ENCODE assay signal across 26 cellular contexts in the genomic region with DNA sequence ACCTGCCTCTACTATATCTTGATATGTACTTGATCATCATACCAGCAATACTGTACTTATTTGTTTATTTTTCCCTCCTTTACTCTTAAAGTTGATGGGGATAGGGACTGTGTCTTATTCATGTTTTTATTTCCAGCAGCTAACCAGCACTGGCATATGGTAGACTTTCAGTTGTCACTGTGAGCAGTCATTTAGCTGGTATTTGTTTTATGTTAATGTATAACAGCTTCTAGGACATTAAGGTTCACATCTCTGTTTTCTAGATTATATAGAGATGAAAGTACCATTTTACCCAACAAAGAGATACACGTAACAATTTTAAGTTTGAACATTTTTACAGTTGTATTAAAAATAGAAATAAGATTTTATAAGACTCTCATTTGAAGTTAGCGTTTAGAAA.
"Had no signal": no experiment of that assay in that cellular context is flagged by ENCODE, and none has a peak within 500 bp of the region (broad histone marks: within the 10 kb centered on the region; RNA-seq: fewer than 3 reads in every experiment).

No MANE protein-coding gene starts in this region.

- H3K9me3 ChIP-seq: adrenal gland, MG63 had no signal

- H3K4me1 Mint-ChIP-seq: activated naive CD8-positive, alpha-beta T cell treated with anti-CD3 and anti-CD28 coated beads, Interleukin-2, amount 10 ng/mL, durations not matched to agents 7 days and 5 days; WTC11 had no signal

- DNase-seq: activated CD4-positive, alpha-beta T cell treated with anti-CD3 and anti-CD28 coated beads for 48 hours; activated CD4-positive, alpha-beta T cell treated with anti-CD3 and anti-CD28 coated beads, Interleukin-2, amount 50 U/mL, for 4 hours; activated CD4-positive, CD25-positive, alpha-beta regulatory T cell treated with anti-CD3 and anti-CD28 coated beads, Interleukin-2, amount 50 U/mL, for 72 hours; activated CD8-positive, alpha-beta memory T cell treated with anti-CD3 and anti-CD28 coated beads, Interleukin-2, amount 50 U/mL, for 48 hours; activated CD8-positive, alpha-beta T cell treated with anti-CD3 and anti-CD28 coated beads, Interleukin-2, amount 10 ng/mL, durations not matched to agents 7 days and 5 days; activated naive CD4-positive, alpha-beta T cell treated with anti-CD3 and anti-CD28 coated beads, Interleukin-2, amount 50 U/mL, for 16 hours; activated naive CD8-positive, alpha-beta T cell treated with anti-CD3 and anti-CD28 coated beads, Interleukin-2, amount 10 ng/mL, durations not matched to agents 7 days and 5 days; activated T-cell treated with anti-CD3 and anti-CD28 coated beads, Interleukin-2, amount 50 U/mL, for 1 hour; adrenal gland; anterior cingulate cortex; cerebellar nuclear complex; MG63; MV-4-11; NCI-H1092 treated with DMSO at 0.1 percent for 48 hours; NCI-H1417 treated with DMSO at 0.1 percent for 48 hours; NCI-H1694; NCI-H2029; NCI-H2107; NCI-H2171 treated with DMSO at 0.1 percent for 48 hours; NCI-H226; NCI-H526; NCI-H82; SIG-M5; T-helper 17 cell; T-helper 9 cell had no signal

- H3K27ac ChIP-seq: adrenal gland had no signal

- H3K27me3 ChIP-seq: adrenal gland, MG63 had no signal

- H3K9me3 Mint-ChIP-seq: activated naive CD8-positive, alpha-beta T cell treated with anti-CD3 and anti-CD28 coated beads, Interleukin-2, amount 10 ng/mL, durations not matched to agents 7 days and 5 days; WTC11 had no signal

- H3K4me1 ChIP-seq: adrenal gland had no signal

- H3K4me3 ChIP-seq: adrenal gland, MG63 had no signal

- H3K27me3 Mint-ChIP-seq: activated naive CD8-positive, alpha-beta T cell treated with anti-CD3 and anti-CD28 coated beads, Interleukin-2, amount 10 ng/mL, durations not matched to agents 7 days and 5 days; T-helper 17 cell had no signal

- H3K27ac Mint-ChIP-seq: activated CD8-positive, alpha-beta T cell treated with anti-CD3 and anti-CD28 coated beads, Interleukin-2, amount 10 ng/mL, durations not matched to agents 7 days and 5 days; activated naive CD8-positive, alpha-beta T cell treated with anti-CD3 and anti-CD28 coated beads, Interleukin-2, amount 10 ng/mL, durations not matched to agents 7 days and 5 days; T-helper 17 cell; WTC11 had no signal

- ATAC-seq: activated CD8-positive, alpha-beta T cell treated with anti-CD3 and anti-CD28 coated beads, Interleukin-2, amount 10 ng/mL, durations not matched to agents 7 days and 5 days; T-helper 17 cell; WTC11 had no signal

- H3K4me3 Mint-ChIP-seq: activated CD8-positive, alpha-beta T cell treated with anti-CD3 and anti-CD28 coated beads, Interleukin-2, amount 10 ng/mL, durations not matched to agents 7 days and 5 days; activated naive CD8-positive, alpha-beta T cell treated with anti-CD3 and anti-CD28 coated beads, Interleukin-2, amount 10 ng/mL, durations not matched to agents 7 days and 5 days; T-helper 17 cell; WTC11 had no signal
